9 cellular contexts compared by ENCODE assay signal in the genomic region with DNA sequence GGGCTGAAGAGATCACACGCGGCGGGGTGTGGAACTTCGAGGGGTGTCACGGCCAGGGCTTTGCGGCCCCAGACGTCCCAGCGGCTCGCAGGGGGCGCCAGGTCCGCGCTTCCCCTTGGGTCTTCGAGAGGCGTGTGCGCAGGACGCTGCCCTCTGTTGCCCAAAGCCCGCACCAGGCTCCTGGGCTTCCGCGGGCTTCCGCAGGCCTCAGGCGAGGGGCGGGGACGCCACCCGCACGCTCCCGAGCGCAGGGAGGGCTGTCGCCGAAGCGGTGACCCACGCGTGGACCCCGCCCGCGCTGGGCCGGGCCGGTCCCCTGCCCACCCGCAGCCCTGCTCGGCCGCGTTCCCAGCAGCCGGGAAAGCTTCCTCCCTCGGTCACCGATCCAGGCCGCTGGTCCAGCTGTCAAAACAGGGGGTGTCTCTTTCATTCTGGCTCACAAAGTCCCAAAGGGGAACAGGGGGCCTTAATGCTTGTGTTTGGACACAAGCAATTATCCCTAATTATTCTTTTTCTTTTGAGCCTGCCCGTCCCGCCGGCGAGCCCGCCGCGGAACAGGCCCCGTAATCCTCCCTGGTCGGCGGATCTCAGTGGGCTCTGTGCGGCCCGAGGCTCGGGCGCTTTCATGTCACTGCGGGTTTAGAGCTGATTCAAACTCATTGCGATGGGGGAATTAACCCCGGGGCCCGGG.
DNase-seq lines count a peak whose midpoint lies in the region; ATAC-seq and TF ChIP-seq lines count a peak whose summit lies in the region.
"Had no signal": no experiment of that assay in that cellular context is flagged by ENCODE, and none has a peak within 500 bp of the region (broad histone marks: within the 10 kb centered on the region; RNA-seq: fewer than 3 reads in every experiment).

No MANE protein-coding gene starts in this region.

- H3K4me1 ChIP-seq in ectodermal cell (ENCODE audit: control insufficient read depth, insufficient read depth, low read length): peaks cover 21% of the 10 kb centered on the region
- H3K4me1 ChIP-seq in lower lobe of right lung: peaks cover 24% of the 10 kb centered on the region

- intact Hi-C loops in lower lobe of right lung (cut with DNase I): no loop called here

- 0% methylated on average over 63 of the region's 63 CpGs for WGBS in ectodermal cell, 2 experiments

- H3K27me3 ChIP-seq in ectodermal cell (ENCODE audit: control insufficient read depth, insufficient read depth, low read length, poor library complexity, severe bottlenecking): peaks cover 92% of the 10 kb centered on the region
- H3K27me3 ChIP-seq in lower lobe of right lung (ENCODE audit: low read depth): peaks cover 80% of the 10 kb centered on the region

- H3K36me3 ChIP-seq in ectodermal cell (ENCODE audit: control insufficient read depth, insufficient read depth, low read length) (no peaks in the 10 kb centered on the region), lower lobe of right lung (no peaks in the 10 kb centered on the region)

- H3K27ac ChIP-seq in ectodermal cell (ENCODE audit: insufficient read depth, low read depth, low read length, poor library complexity, severe bottlenecking) (no peak overlapping the region), lower lobe of right lung (no peak overlapping the region)

- no peak for TF ChIP-seq CTCF in lower lobe of right lung (IDR thresholded peaks at IDR 0.05)

- peak overlapping the region; percentile 20 for H3K4me3 ChIP-seq in ectodermal cell (ENCODE audit: insufficient read depth, low read depth, low read length)
- H3K4me3 ChIP-seq in lower lobe of right lung: peak overlapping the region; percentile 46

- DNase-seq in SW480 (ENCODE audit: low spot score) (peak; percentile 14), lower lobe of right lung (no peak), NCI-H1694 (lab: John Stamatoyannopoulos, UW) (no peak), SHP77 (lab: John Stamatoyannopoulos, UW) (no peak)
- peak; percentile 23 for DNase-seq in stimulated activated naive CD8-positive, alpha-beta T cell treated with anti-CD3 and anti-CD28 coated beads, Interleukin-15, Interleukin-2, amounts not matched to agents 100 U/mL and 50 U/mL, for 24 hours
- DNase-seq: stimulated activated naive CD4-positive, alpha-beta T cell treated with Interleukin-2 at 50 U/mL for 16 hours had no signal

- H3K9me3 ChIP-seq in ectodermal cell (ENCODE audit: control insufficient read depth, low read length): no peaks in the 10 kb centered on the region
- H3K9me3 ChIP-seq in lower lobe of right lung: no peaks in the 10 kb centered on the region

- ATAC-seq in lower lobe of right lung: peak; percentile 58 to 69
- peak; percentile 49 for ATAC-seq in stimulated activated naive CD8-positive, alpha-beta T cell treated with anti-CD3 and anti-CD28 coated beads, Interleukin-15, Interleukin-2, amounts not matched to agents 100 U/mL and 50 U/mL, for 24 hours
- no peak for ATAC-seq in GM18519 (IDR thresholded peaks at IDR 0.05; ENCODE audit: low FRiP score, unreplicated experiment)
- ATAC-seq in HG02678 (IDR thresholded peaks at IDR 0.05; ENCODE audit: unreplicated experiment): no peak

Comparison
In these comparisons a context has a peak if more than half of its experiments do, and no peak if none do; other contexts are left out.
1. DNase-seq: peak in SW480 (single experiment) and stimulated activated naive CD8-positive, alpha-beta T cell treated with anti-CD3 and anti-CD28 coated beads, Interleukin-15, Interleukin-2, amounts not matched to agents 100 U/mL and 50 U/mL, for 24 hours (single experiment); none in lower lobe of right lung (single experiment), NCI-H1694 (single experiment) and SHP77 (0 of 2).
2. ATAC-seq: peak in lower lobe of right lung (2 of 2) and stimulated activated naive CD8-positive, alpha-beta T cell treated with anti-CD3 and anti-CD28 coated beads, Interleukin-15, Interleukin-2, amounts not matched to agents 100 U/mL and 50 U/mL, for 24 hours (single experiment); none in GM18519 (single experiment) and HG02678 (single experiment).